Comparison of ENCODE assay signal across 2 cellular contexts in genomic region chr9:96490534-96491078, GRCh38.
TF ChIP-seq lines count a peak whose summit lies in the region.

No MANE protein-coding gene starts in this region.

TF ChIP-seq in HCT116, 20 proteins besides CTCF, POLR2A, EP300 and RAD21:
- TF ChIP-seq REST (IDR thresholded peaks at IDR 0.05; ENCODE audit: low read depth) (no peak), SIN3A (IDR thresholded peaks at IDR 0.05; ENCODE audit: low read depth) (no peak), ZFX (IDR thresholded peaks at IDR 0.05) (no peak), YY1 (IDR thresholded peaks at IDR 0.05; ENCODE audit: extremely low read depth, insufficient replicate concordance, low read depth, low read length) (no peak), EGR1 (IDR thresholded peaks at IDR 0.05; ENCODE audit: low read depth) (no peak), ZBTB33 (IDR thresholded peaks at IDR 0.05; ENCODE audit: extremely low read depth, insufficient replicate concordance, low read length) (no peak)
TF ChIP-seq in HCT116: peak in this region for 0.

TF ChIP-seq in H1, 55 proteins besides CTCF, POLR2A, EP300 and RAD21:
- no peak for TF ChIP-seq PHF8 (conservative IDR thresholded peaks at IDR 0.05; ENCODE audit: low read depth, low read length)
- no peak for TF ChIP-seq TAF7 (optimal IDR thresholded peaks at IDR 0.05; ENCODE audit: borderline replicate concordance, low read depth, low read length)
